ENCODE assay signal across 16 cellular contexts in the genomic region with DNA sequence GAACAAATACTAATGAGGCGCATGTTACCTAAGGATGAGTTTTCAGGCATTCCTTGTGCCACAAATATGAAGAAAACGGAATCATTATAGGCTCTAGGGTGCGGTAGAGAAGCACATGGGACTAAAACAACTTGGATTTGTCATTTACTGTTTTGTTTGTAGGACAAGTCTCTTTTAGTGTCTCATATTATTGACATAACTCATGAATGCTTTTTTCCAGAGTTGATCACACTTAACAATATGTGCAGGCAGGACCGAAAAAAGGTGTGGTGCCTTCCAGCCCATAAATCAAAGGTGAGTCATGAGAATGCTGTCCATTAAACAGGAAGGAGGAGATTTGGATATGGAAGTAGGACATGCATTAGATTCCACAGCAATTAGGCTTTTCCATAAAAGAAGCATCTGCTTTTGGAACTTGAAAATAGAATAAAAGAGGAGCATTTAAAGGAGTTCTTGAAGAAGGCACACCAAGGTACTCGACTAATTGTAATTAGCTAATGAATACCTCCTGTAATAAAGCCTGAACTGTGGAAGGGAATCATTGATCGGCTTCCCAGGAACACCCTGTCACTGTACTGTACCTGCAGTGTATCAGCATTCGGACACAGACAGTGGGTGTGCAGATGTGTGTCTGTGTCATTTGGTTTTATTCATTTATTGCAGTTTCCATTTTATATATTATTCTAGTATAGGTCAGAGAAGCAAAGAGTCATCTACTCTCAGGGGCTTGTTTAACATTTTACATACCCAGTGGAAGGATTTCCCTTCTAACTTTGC.
DNase-seq lines count a peak whose midpoint lies in the region; ATAC-seq and TF ChIP-seq lines count a peak whose summit lies in the region.
"Had no signal": no experiment of that assay in that cellular context is flagged by ENCODE, and none has a peak within 500 bp of the region (broad histone marks: within the 10 kb centered on the region; RNA-seq: fewer than 3 reads in every experiment).

No MANE protein-coding gene starts in this region.

- H3K27ac Mint-ChIP-seq in Calu3 (ENCODE audit: unreplicated experiment) = peak overlapping the region; percentile 74
- no peak overlapping the region for H3K27ac Mint-ChIP-seq in activated CD4-positive, alpha-beta T cell treated with anti-CD3 and anti-CD28 coated beads, Interleukin-2, amount 10 ng/mL, durations not matched to agents 7 days and 5 days
- H3K27ac Mint-ChIP-seq: activated naive CD8-positive, alpha-beta T cell treated with anti-CD3 and anti-CD28 coated beads, Interleukin-2, amount 50 U/mL, for 24 hours; CD4-positive, alpha-beta T cell; naive thymus-derived CD8-positive, alpha-beta T cell had no signal

- intact Hi-C loops in Calu3 (cut with micrococcal nuclease; ENCODE audit: unreplicated experiment) = no loop called here
- intact Hi-C loops in mucosa of descending colon (cut with DNase I, micrococcal nuclease) = no loop called here

- peaks cover 40% of the 10 kb centered on the region for H3K36me3 Mint-ChIP-seq in Calu3 (ENCODE audit: insufficient read depth, unreplicated experiment)
- peaks cover 37% of the 10 kb centered on the region for H3K36me3 Mint-ChIP-seq in activated CD4-positive, alpha-beta T cell treated with anti-CD3 and anti-CD28 coated beads, Interleukin-2, amount 10 ng/mL, durations not matched to agents 7 days and 5 days (ENCODE audit: low read depth)

- peak overlapping the region; percentile 12 for H3K4me3 Mint-ChIP-seq in Calu3 (ENCODE audit: low read depth, unreplicated experiment)
- no peak overlapping the region for H3K4me3 Mint-ChIP-seq in activated CD4-positive, alpha-beta T cell treated with anti-CD3 and anti-CD28 coated beads, Interleukin-2, amount 10 ng/mL, durations not matched to agents 7 days and 5 days
- H3K4me3 Mint-ChIP-seq: activated naive CD8-positive, alpha-beta T cell treated with anti-CD3 and anti-CD28 coated beads, Interleukin-2, amount 50 U/mL, for 24 hours; CD4-positive, alpha-beta T cell; naive thymus-derived CD8-positive, alpha-beta T cell had no signal

- H3K9me3 Mint-ChIP-seq in Calu3 (ENCODE audit: low read depth, unreplicated experiment) = peaks cover 2% of the 10 kb centered on the region
- peaks cover 26% of the 10 kb centered on the region for H3K9me3 Mint-ChIP-seq in activated CD4-positive, alpha-beta T cell treated with anti-CD3 and anti-CD28 coated beads, Interleukin-2, amount 10 ng/mL, durations not matched to agents 7 days and 5 days

- BruUV-seq in Calu3 (replicated peaks; lab: Mats Ljungman, UMichigan) = no TSS peak

- H3K4me1 Mint-ChIP-seq in Calu3 (ENCODE audit: low read depth, unreplicated experiment) = peaks cover 9% of the 10 kb centered on the region
- H3K4me1 Mint-ChIP-seq in activated CD4-positive, alpha-beta T cell treated with anti-CD3 and anti-CD28 coated beads, Interleukin-2, amount 10 ng/mL, durations not matched to agents 7 days and 5 days = no peaks in the 10 kb centered on the region
- H3K4me1 Mint-ChIP-seq: activated naive CD8-positive, alpha-beta T cell treated with anti-CD3 and anti-CD28 coated beads, Interleukin-2, amount 50 U/mL, for 24 hours; naive thymus-derived CD8-positive, alpha-beta T cell had no signal

- peak; percentile 96 for ATAC-seq in mucosa of descending colon
- no peak for ATAC-seq in HG03571 (IDR thresholded peaks at IDR 0.05; ENCODE audit: unreplicated experiment)
- ATAC-seq in GM19328 (IDR thresholded peaks at IDR 0.05; ENCODE audit: unreplicated experiment) = no peak
- ATAC-seq: activated naive CD8-positive, alpha-beta T cell treated with anti-CD3 and anti-CD28 coated beads, Interleukin-2, amount 50 U/mL, for 24 hours; naive thymus-derived CD8-positive, alpha-beta T cell; right cardiac atrium had no signal

- DNase-seq in Calu3 (peak; percentile 39), astrocyte of the hippocampus (ENCODE audit: low read depth, low spot score) (peak; percentile 37), mucosa of descending colon (peak in 1 of 3 donors; percentile 23), NOMO-1 (lab: John Stamatoyannopoulos, UW; ENCODE audit: unreplicated experiment in 2 of 2) (no peak)
- DNase-seq in activated CD4-positive, alpha-beta T cell treated with anti-CD3 and anti-CD28 coated beads, Interleukin-2, amount 10 ng/mL, durations not matched to agents 7 days and 5 days = no peak
- DNase-seq: activated naive CD8-positive, alpha-beta T cell treated with anti-CD3 and anti-CD28 coated beads, Interleukin-2, amount 50 U/mL, for 24 hours; CD4-positive, alpha-beta T cell; dorsolateral prefrontal cortex; naive thymus-derived CD8-positive, alpha-beta T cell; NCI-H1436; NCI-H524; right cardiac atrium; SHP77 had no signal

- TF ChIP-seq EP300 in Ishikawa (IDR thresholded peaks at IDR 0.05; ENCODE audit: borderline replicate concordance) = peak; percentile 81; the same call in 1 of the 2 replicates

- POLR2A ChIA-PET in activated CD4-positive, alpha-beta T cell treated with anti-CD3 and anti-CD28 coated beads, Interleukin-2, amount 10 ng/mL, durations not matched to agents 7 days and 5 days (lab: Charles Lee) = no interaction called here

- H3K4me1 ChIP-seq in mucosa of descending colon (ENCODE audit: low read depth) = no peaks in the 10 kb centered on the region

- CTCF ChIA-PET in Calu3 (lab: Charles Lee) = no interaction called here
- CTCF ChIA-PET in activated CD4-positive, alpha-beta T cell treated with anti-CD3 and anti-CD28 coated beads, Interleukin-2, amount 10 ng/mL, durations not matched to agents 7 days and 5 days (lab: Charles Lee) = no interaction called here

- TF ChIP-seq RAD21 in Ishikawa (IDR thresholded peaks at IDR 0.05; ENCODE audit: low read depth) = no peak

- H3K27me3 Mint-ChIP-seq in Calu3 (ENCODE audit: unreplicated experiment) = no peaks in the 10 kb centered on the region
- H3K27me3 Mint-ChIP-seq in activated CD4-positive, alpha-beta T cell treated with anti-CD3 and anti-CD28 coated beads, Interleukin-2, amount 10 ng/mL, durations not matched to agents 7 days and 5 days = no peaks in the 10 kb centered on the region
- H3K27me3 Mint-ChIP-seq: activated naive CD8-positive, alpha-beta T cell treated with anti-CD3 and anti-CD28 coated beads, Interleukin-2, amount 50 U/mL, for 24 hours; CD4-positive, alpha-beta T cell; naive thymus-derived CD8-positive, alpha-beta T cell had no signal

- TF ChIP-seq CTCF in Calu3 (IDR thresholded peaks at IDR 0.05; ENCODE audit: unreplicated experiment) = no peak
- TF ChIP-seq CTCF in mucosa of descending colon (IDR thresholded peaks at IDR 0.05) = no peak

- H3K36me3 ChIP-seq in mucosa of descending colon (ENCODE audit: low read depth) = no peaks in the 10 kb centered on the region

- no peak overlapping the region for H3K4me3 ChIP-seq in mucosa of descending colon
- H3K4me3 ChIP-seq: dorsolateral prefrontal cortex had no signal

- H3K9me3 ChIP-seq in mucosa of descending colon = peaks cover 21% of the 10 kb centered on the region

TF ChIP-seq in Ishikawa, 13 proteins besides CTCF, POLR2A, EP300 and RAD21:
- TF ChIP-seq ZBTB7A (IDR thresholded peaks at IDR 0.05; ENCODE audit: low read depth) (no peak), CREB1 (IDR thresholded peaks at IDR 0.05; ENCODE audit: low read depth) (no peak), TAF1 (IDR thresholded peaks at IDR 0.05; ENCODE audit: low read depth) (no peak), FOXM1 (IDR thresholded peaks at IDR 0.05; ENCODE audit: borderline replicate concordance, low read depth) (peak; percentile 77; the same call in 1 of the 2 replicates), TCF12 (IDR thresholded peaks at IDR 0.05; ENCODE audit: low read depth) (peak; percentile 76), USF1 (IDR thresholded peaks at IDR 0.05) (no peak), YY1 (IDR thresholded peaks at IDR 0.05; ENCODE audit: low read depth) (no peak), REST (IDR thresholded peaks at IDR 0.05; ENCODE audit: low read depth) (no peak), EGR1 (IDR thresholded peaks at IDR 0.05) (no peak), NFIC (IDR thresholded peaks at IDR 0.05) (peak; percentile 38; the same call in 1 of the 2 replicates), CEBPB (IDR thresholded peaks at IDR 0.05) (no peak), TEAD4 (IDR thresholded peaks at IDR 0.05) (peak; percentile 74)
- TF ChIP-seq, protein P1, sequence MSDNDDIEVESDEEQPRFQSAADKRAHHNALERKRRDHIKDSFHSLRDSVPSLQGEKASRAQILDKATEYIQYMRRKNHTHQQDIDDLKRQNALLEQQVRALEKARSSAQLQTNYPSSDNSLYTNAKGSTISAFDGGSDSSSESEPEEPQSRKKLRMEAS (IDR thresholded peaks at IDR 0.05) = no peak; the same call in 1 of the 2 replicates

Comparison
In these comparisons a context has a peak if more than half of its experiments do, and no peak if none do; other contexts are left out.
1. DNase-seq: peak in Calu3 (single experiment) and astrocyte of the hippocampus (single experiment); none in activated CD4-positive, alpha-beta T cell treated with anti-CD3 and anti-CD28 coated beads, Interleukin-2, amount 10 ng/mL, durations not matched to agents 7 days and 5 days (single experiment) and NOMO-1 (0 of 2).